Comparison of ENCODE assay signal across 25 cellular contexts in the genomic region with DNA sequence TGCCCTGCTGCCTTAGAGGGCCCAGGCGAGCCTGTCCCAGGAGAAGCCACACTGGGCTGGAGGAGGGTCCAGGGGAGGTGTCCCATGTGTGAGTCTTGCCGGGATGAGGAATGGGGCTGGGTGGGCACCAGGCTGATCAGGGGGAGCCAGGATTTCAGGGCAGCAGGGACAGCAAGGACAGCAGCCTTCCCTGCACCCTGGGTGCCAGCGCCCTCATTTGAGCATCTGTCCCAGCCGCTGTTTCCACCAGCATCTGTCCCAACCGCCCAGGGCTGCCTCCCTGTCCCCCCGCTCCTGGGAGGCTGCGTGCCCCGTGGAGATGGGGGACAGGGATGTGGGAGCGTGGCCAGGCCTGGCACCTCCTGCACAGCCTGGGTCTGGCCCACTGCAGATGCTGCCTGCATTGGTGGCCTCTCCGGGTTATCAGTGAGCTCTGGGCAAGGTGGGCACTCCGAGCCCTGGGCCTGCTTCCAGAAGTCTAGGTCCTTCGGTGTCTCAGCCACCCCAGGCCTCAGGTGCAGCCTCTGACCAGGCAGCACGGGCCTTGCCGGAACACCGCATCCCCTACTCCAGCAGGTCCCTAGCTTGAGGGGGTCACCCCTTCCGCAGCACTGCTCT.
A peak's percentile ranks its signal among the peaks of the same experiment; 100 is the strongest.
DNase-seq lines count a peak whose midpoint lies in the region; ATAC-seq and TF ChIP-seq lines count a peak whose summit lies in the region.
"Had no signal": no experiment of that assay in that cellular context is flagged by ENCODE, and none has a peak within 500 bp of the region (broad histone marks: within the 10 kb centered on the region; RNA-seq: fewer than 3 reads in every experiment).

No MANE protein-coding gene starts in this region.

- no peaks in the 10 kb centered on the region for H3K36me3 ChIP-seq in H7 (replicated peaks; ENCODE audit: control insufficient read depth, insufficient read depth, low read length)
- no peaks in the 10 kb centered on the region for H3K36me3 ChIP-seq in uterus
- H3K36me3 ChIP-seq: esophagus squamous epithelium, gastrocnemius medialis had no signal

- intact Hi-C loops in sciatic nerve (cut with DNase I) = no loop called here
- intact Hi-C loops in uterus (cut with DNase I; ENCODE audit: low total_unique reads) = no loop called here

- no peak for TF ChIP-seq POLR2A in uterus (IDR thresholded peaks at IDR 0.05)

- TF ChIP-seq CTCF in uterus (IDR thresholded peaks at IDR 0.05) = no peak

- ATAC-seq in activated CD4-positive, CD25-positive, alpha-beta regulatory T cell treated with anti-CD3 and anti-CD28 coated beads, Interleukin-2, amount 50 U/mL, for 24 hours = no peak
- no peak for ATAC-seq in sciatic nerve
- no peak for ATAC-seq in HG03139 (IDR thresholded peaks at IDR 0.05; ENCODE audit: unreplicated experiment)
- ATAC-seq in GM21619 (IDR thresholded peaks at IDR 0.05; ENCODE audit: unreplicated experiment) = no peak
- ATAC-seq: activated CD8-positive, alpha-beta T cell treated with anti-CD3 and anti-CD28 coated beads for 36 hours; activated naive CD4-positive, alpha-beta T cell treated with anti-CD3 and anti-CD28 coated beads, Interleukin-2, amount 50 U/mL, for 72 hours; effector memory CD8-positive, alpha-beta T cell; gastrocnemius medialis; naive thymus-derived CD4-positive, alpha-beta T cell had no signal

- H3K27ac ChIP-seq in uterus = no peak overlapping the region
- H3K27ac ChIP-seq: 22Rv1, esophagus squamous epithelium, gastrocnemius medialis, GM23248, RWPE1 had no signal

- H3K27me3 ChIP-seq in H7 (ENCODE audit: control insufficient read depth, insufficient read depth, low read length) (no peaks in the 10 kb centered on the region; the same call in 1 of the 2 replicates), uterus (no peaks in the 10 kb centered on the region)
- H3K27me3 ChIP-seq: gastrocnemius medialis had no signal

- no peaks in the 10 kb centered on the region for H3K9me3 ChIP-seq in uterus
- H3K9me3 ChIP-seq: esophagus squamous epithelium, gastrocnemius medialis, SK-N-SH had no signal

- DNase-seq in activated CD4-positive, CD25-positive, alpha-beta regulatory T cell treated with anti-CD3 and anti-CD28 coated beads, Interleukin-2, amount 50 U/mL, for 72 hours = peak; percentile 21
- DNase-seq in H7 = peak; percentile 53
- peak; percentile 10 for DNase-seq in iPS-NIHi11 (ENCODE audit: low spot score)
- DNase-seq in sciatic nerve (ENCODE audit: low spot score) = peak; percentile 32
- no peak for DNase-seq in uterus
- DNase-seq: activated CD8-positive, alpha-beta T cell treated with anti-CD3 and anti-CD28 coated beads for 36 hours; AML-193; cerebellar nuclear complex; DMS79 treated with DMSO at 0.1 percent for 48 hours; effector memory CD8-positive, alpha-beta T cell; esophagus squamous epithelium; gastrocnemius medialis; GM23248; kidney; MV-4-11; naive thymus-derived CD4-positive, alpha-beta T cell; NCI-H1694; NCI-H526; SK-N-SH had no signal

- H3K4me3 ChIP-seq in H7 (ENCODE audit: insufficient read depth, low read depth, low read length) = no peak overlapping the region
- no peak overlapping the region for H3K4me3 ChIP-seq in uterus
- H3K4me3 ChIP-seq: esophagus squamous epithelium, gastrocnemius medialis, GM23248 had no signal

- H3K4me1 ChIP-seq in uterus = no peaks in the 10 kb centered on the region
- H3K4me1 ChIP-seq: esophagus squamous epithelium, gastrocnemius medialis had no signal

Comparison
In these comparisons a context has a peak if more than half of its experiments do, and no peak if none do; other contexts are left out.
1. DNase-seq: peak in activated CD4-positive, CD25-positive, alpha-beta regulatory T cell treated with anti-CD3 and anti-CD28 coated beads, Interleukin-2, amount 50 U/mL, for 72 hours (single experiment), H7 (single experiment), iPS-NIHi11 (single experiment) and sciatic nerve (single experiment); none in uterus (0 of 2).